29 cellular contexts compared by ENCODE assay signal in genomic region chr15:92580521-92580920, GRCh38.
"Had no signal": no experiment of that assay in that cellular context is flagged by ENCODE, and none has a peak within 500 bp of the region (broad histone marks: within the 10 kb centered on the region; RNA-seq: fewer than 3 reads in every experiment).

No MANE protein-coding gene starts in this region.

- H3K4me3 ChIP-seq: left ventricle myocardium inferior, lung, ovary, right atrium auricular region, right lobe of liver, skin epidermis, stomach, testis, thyroid gland, transverse colon, upper lobe of left lung, vagina had no signal

- H3K27ac ChIP-seq: left ventricle myocardium inferior, neutrophil, ovary, right atrium auricular region, right lobe of liver, skin epidermis, stomach, testis, thyroid gland, transverse colon, upper lobe of left lung, vagina had no signal

- H3K9me3 Mint-ChIP-seq: immature natural killer cell; mesothelial cell of epicardium; naive B cell; natural killer cell; stimulated activated naive B cell treated with anti-CD40 and anti-IgM and Interleukin-4, amounts not matched to agents 10 μg/mL and 1 μg/mL and 100 μg/mL, for 72 hours had no signal

- H3K9me3 ChIP-seq: left ventricle myocardium inferior, neutrophil, ovary, right atrium auricular region, right lobe of liver, stomach, testis, thyroid gland, transverse colon, upper lobe of left lung, vagina had no signal

- H3K4me1 ChIP-seq: right atrium auricular region, right lobe of liver, stomach, testis, thyroid gland, transverse colon, upper lobe of left lung, vagina had no signal

- H3K4me3 Mint-ChIP-seq: immature natural killer cell; mesothelial cell of epicardium; naive B cell; natural killer cell; nephron progenitor cell; stimulated activated naive B cell treated with anti-CD40 and anti-IgM and Interleukin-4, amounts not matched to agents 10 μg/mL and 1 μg/mL and 100 μg/mL, for 72 hours had no signal

- ATAC-seq: natural killer cell; right lobe of liver; stimulated activated naive B cell treated with anti-CD40 and anti-IgM and Interleukin-4, amounts not matched to agents 10 μg/mL and 1 μg/mL and 100 μg/mL, for 72 hours; stimulated activated naive CD8-positive, alpha-beta T cell treated with anti-CD3 and anti-CD28 coated beads, Interleukin-15, Interleukin-2, amounts not matched to agents 100 U/mL and 50 U/mL, for 24 hours had no signal

- DNase-seq: hypothalamus; immature natural killer cell; left ventricle myocardium inferior; mesendoderm; naive B cell; natural killer cell; nephron progenitor cell; occipital lobe; ovary; right lobe of liver; stimulated activated CD4-positive, alpha-beta T cell treated with anti-CD3 and anti-CD28 coated beads, Interleukin-12 subunit alpha, Interleukin-12 subunit beta, amount 100 ng/mL, for 4 hours; stimulated activated CD4-positive, alpha-beta T cell treated with anti-CD3 and anti-CD28 coated beads, Interleukin-15, amount 100 ng/mL, for 24 hours; stimulated activated CD4-positive, alpha-beta T cell treated with anti-CD3 and anti-CD28 coated beads, Interleukin-2, amount 100 ng/mL, for 24 hours; stimulated activated CD4-positive, alpha-beta T cell treated with anti-CD3 and anti-CD28 coated beads, Interleukin-4, amount 100 ng/mL, for 1 hour; stimulated activated naive B cell treated with anti-CD40 and anti-IgM and Interleukin-4, amounts not matched to agents 10 μg/mL and 1 μg/mL and 100 μg/mL, for 72 hours; stimulated activated naive CD8-positive, alpha-beta T cell treated with anti-CD3 and anti-CD28 coated beads, Interleukin-15, Interleukin-2, amounts not matched to agents 100 U/mL and 50 U/mL, for 24 hours; stomach; thyroid gland; transverse colon had no signal

- H3K27ac Mint-ChIP-seq: immature natural killer cell; mesothelial cell of epicardium; naive B cell; natural killer cell; nephron progenitor cell; progenitor cell of endocrine pancreas; stimulated activated naive B cell treated with anti-CD40 and anti-IgM and Interleukin-4, amounts not matched to agents 10 μg/mL and 1 μg/mL and 100 μg/mL, for 72 hours had no signal

- H3K36me3 ChIP-seq: left ventricle myocardium inferior, neutrophil, ovary, right atrium auricular region, right lobe of liver, stomach, thyroid gland, transverse colon, upper lobe of left lung, vagina had no signal

- FAIRE-seq: islet of Langerhans had no signal

- H3K27me3 ChIP-seq: neutrophil, ovary, right atrium auricular region, right lobe of liver, stomach, testis, thyroid gland, transverse colon, upper lobe of left lung, vagina had no signal

- H3K36me3 Mint-ChIP-seq: immature natural killer cell; mesothelial cell of epicardium; naive B cell; natural killer cell; stimulated activated naive B cell treated with anti-CD40 and anti-IgM and Interleukin-4, amounts not matched to agents 10 μg/mL and 1 μg/mL and 100 μg/mL, for 72 hours had no signal

- H3K4me1 Mint-ChIP-seq: immature natural killer cell; mesothelial cell of epicardium; naive B cell; natural killer cell; stimulated activated naive B cell treated with anti-CD40 and anti-IgM and Interleukin-4, amounts not matched to agents 10 μg/mL and 1 μg/mL and 100 μg/mL, for 72 hours had no signal
